ENCODE assay signal across 16 cellular contexts in genomic region chr10:78196964-78197363, GRCh38.
DNase-seq lines count a peak whose midpoint lies in the region; ATAC-seq, FAIRE-seq and TF ChIP-seq lines count a peak whose summit lies in the region.
"Had no signal": no experiment of that assay in that cellular context is flagged by ENCODE, and none has a peak within 500 bp of the region (broad histone marks: within the 10 kb centered on the region; RNA-seq: fewer than 3 reads in every experiment).

No MANE protein-coding gene starts in this region.

- H3K27me3 ChIP-seq in naive thymus-derived CD4-positive, alpha-beta T cell (ENCODE audit: control insufficient read depth in 2 of 2, insufficient read depth in 2 of 2, low read length in 2 of 2), result no peaks in the 10 kb centered on the region
- H3K27me3 ChIP-seq in aorta (ENCODE audit: control insufficient read depth in 1 of 2, insufficient read depth in 2 of 2, low read length in 1 of 2) (no peaks in the 10 kb centered on the region), GM23338 (ENCODE audit: insufficient read depth) (no peaks in the 10 kb centered on the region)
- H3K27me3 ChIP-seq: heart right ventricle had no signal

- no peak overlapping the region for H2AFZ ChIP-seq in GM23338

- CTCF ChIA-PET in naive thymus-derived CD4-positive, alpha-beta T cell (lab: Charles Lee), result no interaction called here

- peak; percentile 46 for ATAC-seq in naive thymus-derived CD4-positive, alpha-beta T cell
- ATAC-seq in aorta (ENCODE audit: low FRiP score) (no peak), GM23338 (no peak)
- ATAC-seq: activated T-helper 17 cell treated with anti-CD3 and anti-CD28 coated beads, Interleukin-2, amount 50 U/mL, for 72 hours; heart right ventricle; Right ventricle myocardium inferior had no signal

- H3K9me2 ChIP-seq in GM23338 (ENCODE audit: insufficient read depth), result no peaks in the 10 kb centered on the region

- no peak overlapping the region for H3K27ac Mint-ChIP-seq in naive thymus-derived CD4-positive, alpha-beta T cell
- H3K27ac Mint-ChIP-seq in GM23338, result no peak overlapping the region
- H3K27ac Mint-ChIP-seq: activated T-helper 17 cell treated with anti-CD3 and anti-CD28 coated beads, Interleukin-2, amount 50 U/mL, for 72 hours; memory B cell; progenitor cell of endocrine pancreas had no signal

- DNase-seq in ELR (ENCODE audit: low read depth) (peak; percentile 83), HTR-8/SVneo (ENCODE audit: insufficient read length, low spot score) (no peak), cardiac fibroblast (ENCODE audit: low read depth in 2 of 2) (peak; percentile 44 to 83), aorta (no peak), SHP77 treated with DMSO at 0.1 percent for 48 hours (lab: John Stamatoyannopoulos, UW) (no peak), GM23338 (ENCODE audit: low spot score) (no peak)
- no peak for DNase-seq in naive thymus-derived CD4-positive, alpha-beta T cell
- no peak for DNase-seq in central memory CD4-positive, alpha-beta T cell
- DNase-seq: heart right ventricle, NCI-H2227 treated with DMSO at 0.1 percent for 48 hours had no signal

- no peaks in the 10 kb centered on the region for H3K4me1 ChIP-seq in naive thymus-derived CD4-positive, alpha-beta T cell (ENCODE audit: control insufficient read depth in 2 of 2, insufficient read depth in 2 of 2, low read length in 2 of 2)
- H3K4me1 ChIP-seq in aorta (ENCODE audit: control insufficient read depth in 1 of 2, insufficient read depth in 2 of 2, low read length in 2 of 2) (no peaks in the 10 kb centered on the region), GM23338 (ENCODE audit: insufficient read depth) (no peaks in the 10 kb centered on the region)
- H3K4me1 ChIP-seq: heart right ventricle had no signal

- no peaks in the 10 kb centered on the region for H3K36me3 Mint-ChIP-seq in naive thymus-derived CD4-positive, alpha-beta T cell
- H3K36me3 Mint-ChIP-seq in GM23338 (ENCODE audit: low read depth), result no peaks in the 10 kb centered on the region
- H3K36me3 Mint-ChIP-seq: memory B cell had no signal

- H3K9me3 ChIP-seq in naive thymus-derived CD4-positive, alpha-beta T cell (ENCODE audit: control insufficient read depth in 2 of 3, low read length in 3 of 3), result peaks cover 0 to 14% (median 0%) of the 10 kb centered on the region in 3 experiments
- peaks cover 7% of the 10 kb centered on the region for H3K9me3 ChIP-seq in aorta (ENCODE audit: control insufficient read depth, low read length)

- peaks cover 0 to 19% (median 6%) of the 10 kb centered on the region in 11 donors for H3K9me3 Mint-ChIP-seq in naive thymus-derived CD4-positive, alpha-beta T cell
- peaks cover 17% of the 10 kb centered on the region for H3K9me3 Mint-ChIP-seq in GM23338

- H3K4me2 ChIP-seq in GM23338, result no peak overlapping the region

- 89 to 96% methylated on average over 2 of the region's 2 CpGs for WGBS in aorta, 2 donors

- intact Hi-C loops in naive thymus-derived CD4-positive, alpha-beta T cell (cut with micrococcal nuclease), result no loop called here
- intact Hi-C loops in aorta (cut with DNase I), result no loop called here

- H3K79me2 ChIP-seq in GM23338 (replicated peaks; ENCODE audit: insufficient read depth), result no peaks in the 10 kb centered on the region

- no peaks in the 10 kb centered on the region for H4K20me1 ChIP-seq in GM23338 (replicated peaks; ENCODE audit: insufficient read depth)

- no peak overlapping the region for H3K27ac ChIP-seq in naive thymus-derived CD4-positive, alpha-beta T cell (ENCODE audit: low read depth, low read length)
- no peak overlapping the region for H3K27ac ChIP-seq in aorta (ENCODE audit: low read depth in 1 of 2, low read length in 2 of 2)
- no peak overlapping the region for H3K27ac ChIP-seq in GM23338 (ENCODE audit: low read depth)
- H3K27ac ChIP-seq: heart right ventricle had no signal

- TF ChIP-seq CTCF in cardiac fibroblast (IDR thresholded peaks at IDR 0.05; ENCODE audit: low read depth, low read length) (no peak), GM23338 (conservative IDR thresholded peaks at IDR 0.05; ENCODE audit: low read depth in 2 of 2) (no peak)

- no peak overlapping the region for H3K4me3 Mint-ChIP-seq in naive thymus-derived CD4-positive, alpha-beta T cell
- H3K4me3 Mint-ChIP-seq in GM23338, result no peak overlapping the region
- H3K4me3 Mint-ChIP-seq: activated T-helper 17 cell treated with anti-CD3 and anti-CD28 coated beads, Interleukin-2, amount 50 U/mL, for 72 hours; memory B cell had no signal

- POLR2A ChIA-PET in naive thymus-derived CD4-positive, alpha-beta T cell (lab: Charles Lee), result no interaction called here

- H3K4me1 Mint-ChIP-seq in naive thymus-derived CD4-positive, alpha-beta T cell, result no peaks in the 10 kb centered on the region
- H3K4me1 Mint-ChIP-seq in GM23338, result no peaks in the 10 kb centered on the region; the same call in 2 of the 3 replicates
- H3K4me1 Mint-ChIP-seq: activated T-helper 17 cell treated with anti-CD3 and anti-CD28 coated beads, Interleukin-2, amount 50 U/mL, for 72 hours; memory B cell had no signal

- FAIRE-seq in HTR-8/SVneo (lab: Jason Lieb, UNC), result peak; percentile 80
- FAIRE-seq: colon, GM18507 had no signal

- H3K4me3 ChIP-seq in cardiac fibroblast (replicated peaks in 1 of 2; ENCODE audit: low read depth in 2 of 2, low read length in 2 of 2) (no peak overlapping the region), aorta (ENCODE audit: low read length in 2 of 2) (no peak overlapping the region), GM23338 (no peak overlapping the region)
- no peak overlapping the region for H3K4me3 ChIP-seq in naive thymus-derived CD4-positive, alpha-beta T cell (ENCODE audit: low read length)
- H3K4me3 ChIP-seq: heart right ventricle had no signal

- peaks cover 0 to 10% (median 5%) of the 10 kb centered on the region in 5 donors for H3K27me3 Mint-ChIP-seq in naive thymus-derived CD4-positive, alpha-beta T cell
- H3K27me3 Mint-ChIP-seq in GM23338 (ENCODE audit: insufficient read depth, low read depth, poor library complexity), result peaks cover 4% of the 10 kb centered on the region

- H3K36me3 ChIP-seq in naive thymus-derived CD4-positive, alpha-beta T cell (ENCODE audit: control insufficient read depth in 2 of 3, insufficient read depth in 3 of 3, low read length in 3 of 3), result no peaks in the 10 kb centered on the region
- H3K36me3 ChIP-seq in aorta (ENCODE audit: control insufficient read depth in 1 of 2, insufficient read depth in 2 of 2, low read length in 1 of 2), result no peaks in the 10 kb centered on the region
- H3K36me3 ChIP-seq in GM23338 (ENCODE audit: insufficient read depth), result no peaks in the 10 kb centered on the region
- H3K36me3 ChIP-seq: heart right ventricle had no signal

- no peaks in the 10 kb centered on the region for H3F3A ChIP-seq in GM23338 (replicated peaks; ENCODE audit: low read depth)

TF ChIP-seq in GM23338, 12 proteins besides CTCF, POLR2A, EP300 and RAD21 (continues in another document):
- no peak for TF ChIP-seq POLR2AphosphoS5 (IDR thresholded peaks at IDR 0.05; ENCODE audit: low read depth)
- no peak for TF ChIP-seq NANOG (IDR thresholded peaks at IDR 0.05; ENCODE audit: borderline replicate concordance)
- TF ChIP-seq ETS1 (IDR thresholded peaks at IDR 0.05), result no peak
- no peak for TF ChIP-seq ZNF331 (CRISPR knock-in tag; IDR thresholded peaks at IDR 0.05; ENCODE audit: low read depth)
- no peak for TF ChIP-seq CREB1 (CRISPR knock-in tag; IDR thresholded peaks at IDR 0.05; ENCODE audit: low read depth)
- TF ChIP-seq EZH2 (IDR thresholded peaks at IDR 0.05; ENCODE audit: low read depth, unreplicated experiment), result no peak
- TF ChIP-seq, protein P1, sequence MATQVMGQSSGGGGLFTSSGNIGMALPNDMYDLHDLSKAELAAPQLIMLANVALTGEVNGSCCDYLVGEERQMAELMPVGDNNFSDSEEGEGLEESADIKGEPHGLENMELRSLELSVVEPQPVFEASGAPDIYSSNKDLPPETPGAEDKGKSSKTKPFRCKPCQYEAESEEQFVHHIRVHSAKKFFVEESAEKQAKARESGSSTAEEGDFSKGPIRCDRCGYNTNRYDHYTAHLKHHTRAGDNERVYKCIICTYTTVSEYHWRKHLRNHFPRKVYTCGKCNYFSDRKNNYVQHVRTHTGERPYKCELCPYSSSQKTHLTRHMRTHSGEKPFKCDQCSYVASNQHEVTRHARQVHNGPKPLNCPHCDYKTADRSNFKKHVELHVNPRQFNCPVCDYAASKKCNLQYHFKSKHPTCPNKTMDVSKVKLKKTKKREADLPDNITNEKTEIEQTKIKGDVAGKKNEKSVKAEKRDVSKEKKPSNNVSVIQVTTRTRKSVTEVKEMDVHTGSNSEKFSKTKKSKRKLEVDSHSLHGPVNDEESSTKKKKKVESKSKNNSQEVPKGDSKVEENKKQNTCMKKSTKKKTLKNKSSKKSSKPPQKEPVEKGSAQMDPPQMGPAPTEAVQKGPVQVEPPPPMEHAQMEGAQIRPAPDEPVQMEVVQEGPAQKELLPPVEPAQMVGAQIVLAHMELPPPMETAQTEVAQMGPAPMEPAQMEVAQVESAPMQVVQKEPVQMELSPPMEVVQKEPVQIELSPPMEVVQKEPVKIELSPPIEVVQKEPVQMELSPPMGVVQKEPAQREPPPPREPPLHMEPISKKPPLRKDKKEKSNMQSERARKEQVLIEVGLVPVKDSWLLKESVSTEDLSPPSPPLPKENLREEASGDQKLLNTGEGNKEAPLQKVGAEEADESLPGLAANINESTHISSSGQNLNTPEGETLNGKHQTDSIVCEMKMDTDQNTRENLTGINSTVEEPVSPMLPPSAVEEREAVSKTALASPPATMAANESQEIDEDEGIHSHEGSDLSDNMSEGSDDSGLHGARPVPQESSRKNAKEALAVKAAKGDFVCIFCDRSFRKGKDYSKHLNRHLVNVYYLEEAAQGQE (IDR thresholded peaks at IDR 0.05; ENCODE audit: unreplicated experiment), result no peak
- no peak for TF ChIP-seq STAT1 (IDR thresholded peaks at IDR 0.05; ENCODE audit: unreplicated experiment)
- TF ChIP-seq ZNF114 (CRISPR knock-in tag; IDR thresholded peaks at IDR 0.05), result no peak

Comparison
In these comparisons a context has a peak if more than half of its experiments do, and no peak if none do; other contexts are left out.
1. DNase-seq: peak in ELR (single experiment) and cardiac fibroblast (2 of 2); none in HTR-8/SVneo (single experiment), naive thymus-derived CD4-positive, alpha-beta T cell (0 of 9), aorta (0 of 2), central memory CD4-positive, alpha-beta T cell (single experiment), SHP77 treated with DMSO at 0.1 percent for 48 hours (single experiment) and GM23338 (single experiment).